10 cellular contexts compared by ENCODE assay signal in the genomic region with DNA sequence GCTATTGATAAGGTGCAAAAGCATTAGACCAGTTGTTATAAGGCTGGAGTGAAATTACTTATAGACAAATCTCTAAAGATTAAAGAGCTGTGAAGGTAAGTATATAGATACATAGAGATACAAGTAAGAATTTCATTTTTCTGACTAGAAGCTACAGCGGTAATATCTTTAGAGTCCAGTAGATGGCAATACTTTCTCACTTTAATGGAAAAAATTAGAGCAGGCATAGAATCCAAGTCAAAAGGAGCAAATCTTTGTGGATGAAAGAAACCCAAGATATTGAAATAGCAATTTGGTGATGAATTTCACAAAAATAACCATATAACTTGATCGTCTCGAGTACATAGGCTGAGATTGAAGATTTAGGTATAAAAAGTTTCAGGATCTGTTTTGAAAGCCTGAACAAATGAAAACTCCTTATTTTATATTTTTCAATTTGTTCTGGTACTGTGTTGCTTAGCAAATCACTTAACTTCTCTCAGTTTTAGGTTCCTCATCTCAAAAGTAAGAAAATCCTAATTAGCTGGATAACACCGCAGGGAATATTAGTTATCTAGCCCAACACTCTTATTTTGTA.
DNase-seq lines count a peak whose midpoint lies in the region; ATAC-seq and TF ChIP-seq lines count a peak whose summit lies in the region.
"Had no signal": no experiment of that assay in that cellular context is flagged by ENCODE, and none has a peak within 500 bp of the region (broad histone marks: within the 10 kb centered on the region; RNA-seq: fewer than 3 reads in every experiment).

No MANE protein-coding gene starts in this region.

- H3K4me1 ChIP-seq in esophagus muscularis mucosa, result peaks cover 0 to 36% (median 35%) of the 10 kb centered on the region in 4 donors
- H3K4me1 ChIP-seq: SJSA1 had no signal

- H3K36me3 ChIP-seq in esophagus muscularis mucosa, result peaks cover 3 to 13% (median 4%) of the 10 kb centered on the region in 4 donors
- H3K36me3 ChIP-seq: SJSA1 had no signal

- WGBS in esophagus muscularis mucosa, result 37% methylated on average over 4 of the region's 4 CpGs

- TF ChIP-seq CTCF in esophagus muscularis mucosa (IDR thresholded peaks at IDR 0.05), result peak; percentile 74 to 81 (median 81)

- H3K27ac ChIP-seq in esophagus muscularis mucosa (replicated peaks in 1 of 4), result no peak overlapping the region
- H3K27ac ChIP-seq: SJSA1 had no signal

- no peak for ATAC-seq in GM21528 (IDR thresholded peaks at IDR 0.05; ENCODE audit: low FRiP score, unreplicated experiment)
- no peak for ATAC-seq in GM19035 (IDR thresholded peaks at IDR 0.05; ENCODE audit: unreplicated experiment)
- no peak for ATAC-seq in GM21367 (IDR thresholded peaks at IDR 0.05; ENCODE audit: unreplicated experiment)

- TF ChIP-seq EP300 in esophagus muscularis mucosa (IDR thresholded peaks at IDR 0.05), result no peak

- TF ChIP-seq POLR2A in esophagus muscularis mucosa (IDR thresholded peaks at IDR 0.05; ENCODE audit: low read depth), result no peak

- no peak overlapping the region for H3K4me3 ChIP-seq in esophagus muscularis mucosa
- H3K4me3 ChIP-seq: SJSA1 had no signal

- intact Hi-C loops in esophagus muscularis mucosa (cut with DNase I), result loop anchor here (2.0 to 5.0 kb wide), 2 partner anchors 256 to 420 kb away; no protein-coding TSS in a partner anchor

- no peaks in the 10 kb centered on the region for H3K9me3 ChIP-seq in esophagus muscularis mucosa
- H3K9me3 ChIP-seq: SJSA1 had no signal

- DNase-seq in DMS53 treated with DMSO at 0.1 percent for 48 hours (lab: John Stamatoyannopoulos, UW; ENCODE audit: unreplicated experiment), result peak; percentile 91
- peak; percentile 76 for DNase-seq in KBM-7
- DNase-seq in RKO (ENCODE audit: low spot score), result peak; percentile 74
- no peak for DNase-seq in esophagus muscularis mucosa (ENCODE audit: extremely low spot score)
- peak; percentile 19 for DNase-seq in non-pigmented ciliary epithelial cell (ENCODE audit: low read depth)
- DNase-seq: naive B cell had no signal

- no peaks in the 10 kb centered on the region for H3K27me3 ChIP-seq in esophagus muscularis mucosa
- H3K27me3 ChIP-seq: SJSA1 had no signal

- in situ Hi-C loops in KBM-7 (cut with MboI; ENCODE audit: low pct_unique_long_range_greater_than_20kb, low sequenced_read_pairs), result loop anchor here (25.0 kb wide), 1 partner anchor 415 kb away; no protein-coding TSS in a partner anchor
